In genomic region chr5:156396830-156397081, GRCh38 we compare ENCODE assay signal across 24 cellular contexts.
"Had no signal": no experiment of that assay in that cellular context is flagged by ENCODE, and none has a peak within 500 bp of the region (broad histone marks: within the 10 kb centered on the region; RNA-seq: fewer than 3 reads in every experiment).

No MANE protein-coding gene starts in this region.

- H3K4me1 Mint-ChIP-seq: endodermal cell had no signal

- H3K4me3 ChIP-seq: body of pancreas, coronary artery, ovary, prostate gland, stomach, suprapubic skin, tibial nerve had no signal

- H3K27ac ChIP-seq: body of pancreas, ovary, prostate gland, stomach, suprapubic skin, tibial nerve, WERI-Rb-1 had no signal

- H3K36me3 ChIP-seq: ovary, prostate gland, stomach, suprapubic skin, tibial nerve, WERI-Rb-1 had no signal

- H3K27me3 ChIP-seq: body of pancreas, ovary, stomach, suprapubic skin, tibial nerve had no signal

- H3K27me3 Mint-ChIP-seq: stimulated activated memory B cell treated with anti-CD40 and anti-IgM and Interleukin-4, amounts not matched to agents 10 μg/mL and 1 μg/mL and 100 μg/mL, for 72 hours had no signal

- DNase-seq: activated CD4-positive, alpha-beta T cell treated with anti-CD3 and anti-CD28 coated beads for 1 hour; activated CD4-positive, alpha-beta T cell treated with anti-CD3 and anti-CD28 coated beads, Interleukin-2, amount 50 U/mL, for 1 hour; activated CD8-positive, alpha-beta T cell treated with anti-CD3 and anti-CD28 coated beads, Interleukin-2, amount 10 ng/mL, durations not matched to agents 7 days and 5 days; activated gamma-delta T cell; activated naive CD4-positive, alpha-beta T cell treated with anti-CD3 and anti-CD28 coated beads, Interleukin-2, amount 50 U/mL, for 16 hours; activated naive CD8-positive, alpha-beta T cell treated with anti-CD3 and anti-CD28 coated beads, Interleukin-2, amount 50 U/mL, for 24 hours; anterior cingulate cortex; body of pancreas; central memory CD4-positive, alpha-beta T cell; endodermal cell; hippocampal formation; ovary; small intestine; stimulated activated CD4-positive, alpha-beta T cell treated with anti-CD3 and anti-CD28 coated beads, Interleukin-2, amount 100 ng/mL, for 24 hours; stomach; T-helper 1 cell; WERI-Rb-1 had no signal

- H3K9me3 ChIP-seq: body of pancreas, ovary, prostate gland, suprapubic skin, tibial nerve had no signal

- H3K4me3 Mint-ChIP-seq: activated CD8-positive, alpha-beta T cell treated with anti-CD3 and anti-CD28 coated beads, Interleukin-2, amount 10 ng/mL, durations not matched to agents 7 days and 5 days; activated naive CD8-positive, alpha-beta T cell treated with anti-CD3 and anti-CD28 coated beads, Interleukin-2, amount 50 U/mL, for 24 hours; activated T-helper 1 cell treated with anti-CD3 and anti-CD28 coated beads, Interleukin-12 subunit alpha, Interleukin-12 subunit beta, Interleukin-2, Interleukin-4 antibody, amounts not matched to agents 30 ng/mL and 10 ng/mL and 1 ng/mL, durations not matched to agents 14 hours and 24 hours and 36 hours; endodermal cell; neural crest cell; stimulated activated memory B cell treated with anti-CD40 and anti-IgM and Interleukin-4, amounts not matched to agents 10 μg/mL and 1 μg/mL and 100 μg/mL, for 72 hours had no signal

- H3K9me3 Mint-ChIP-seq: activated naive CD8-positive, alpha-beta T cell treated with anti-CD3 and anti-CD28 coated beads, Interleukin-2, amount 50 U/mL, for 24 hours; activated T-helper 1 cell treated with anti-CD3 and anti-CD28 coated beads, Interleukin-12 subunit alpha, Interleukin-12 subunit beta, Interleukin-2, Interleukin-4 antibody, amounts not matched to agents 30 ng/mL and 10 ng/mL and 1 ng/mL, durations not matched to agents 14 hours and 24 hours and 36 hours; neural crest cell; stimulated activated memory B cell treated with anti-CD40 and anti-IgM and Interleukin-4, amounts not matched to agents 10 μg/mL and 1 μg/mL and 100 μg/mL, for 72 hours had no signal

- H3K4me1 ChIP-seq: body of pancreas, prostate gland had no signal

- H3K27ac Mint-ChIP-seq: activated CD8-positive, alpha-beta T cell treated with anti-CD3 and anti-CD28 coated beads, Interleukin-2, amount 10 ng/mL, durations not matched to agents 7 days and 5 days; activated naive CD8-positive, alpha-beta T cell treated with anti-CD3 and anti-CD28 coated beads, Interleukin-2, amount 50 U/mL, for 24 hours; activated T-helper 1 cell treated with anti-CD3 and anti-CD28 coated beads, Interleukin-12 subunit alpha, Interleukin-12 subunit beta, Interleukin-2, Interleukin-4 antibody, amounts not matched to agents 30 ng/mL and 10 ng/mL and 1 ng/mL, durations not matched to agents 14 hours and 24 hours and 36 hours; endodermal cell; stimulated activated memory B cell treated with anti-CD40 and anti-IgM and Interleukin-4, amounts not matched to agents 10 μg/mL and 1 μg/mL and 100 μg/mL, for 72 hours had no signal

- ATAC-seq: activated CD8-positive, alpha-beta T cell treated with anti-CD3 and anti-CD28 coated beads, Interleukin-2, amount 10 ng/mL, durations not matched to agents 7 days and 5 days; activated naive CD8-positive, alpha-beta T cell treated with anti-CD3 and anti-CD28 coated beads, Interleukin-2, amount 50 U/mL, for 24 hours; body of pancreas; stimulated activated memory B cell treated with anti-CD40 and anti-IgM and Interleukin-4, amounts not matched to agents 10 μg/mL and 1 μg/mL and 100 μg/mL, for 72 hours had no signal

- H3K36me3 Mint-ChIP-seq: stimulated activated memory B cell treated with anti-CD40 and anti-IgM and Interleukin-4, amounts not matched to agents 10 μg/mL and 1 μg/mL and 100 μg/mL, for 72 hours had no signal
